In genomic region chr6:138086573-138087196, GRCh38 we compare ENCODE assay signal across 11 cellular contexts. TPM values are rescaled to one million over a fixed set of nuclear protein-coding genes. Genes with fewer than 3 reads are reported as not detected.
DNase-seq lines count a peak whose midpoint lies in the region; ATAC-seq and TF ChIP-seq lines count a peak whose summit lies in the region.
"Had no signal": no experiment of that assay in that cellular context is flagged by ENCODE, and none has a peak within 500 bp of the region (broad histone marks: within the 10 kb centered on the region; RNA-seq: fewer than 3 reads in every experiment).

No MANE protein-coding gene starts in this region.

- POLR2A ChIA-PET in CD4-positive, alpha-beta T cell (lab: Charles Lee): no interaction called here

- H3K27ac ChIP-seq in esophagus (ENCODE audit: low read depth in 2 of 2, low read length in 1 of 2): peak overlapping the region; percentile 81 to 89
- H3K27ac ChIP-seq in CD4-positive, alpha-beta T cell (ENCODE audit: low read depth, low read length): no peak overlapping the region
- H3K27ac ChIP-seq: thoracic aorta had no signal

- 35 to 37% methylated on average over 5 of the region's 5 CpGs for WGBS in esophagus, 2 donors

- no peaks in the 10 kb centered on the region for H3K36me3 Mint-ChIP-seq in CD4-positive, alpha-beta T cell (ENCODE audit: low read depth)
- H3K36me3 Mint-ChIP-seq: activated naive CD8-positive, alpha-beta T cell had no signal

- no peak for TF ChIP-seq CTCF in CD4-positive, alpha-beta T cell (IDR thresholded peaks at IDR 0.05)

- no peaks in the 10 kb centered on the region for H3K27me3 ChIP-seq in esophagus (ENCODE audit: control insufficient read depth in 1 of 2, insufficient read depth in 2 of 2, low read length in 2 of 2)
- H3K27me3 ChIP-seq in CD4-positive, alpha-beta T cell (ENCODE audit: control insufficient read depth, insufficient read depth, low read length): no peaks in the 10 kb centered on the region

- H3K9me3 Mint-ChIP-seq in CD4-positive, alpha-beta T cell: no peaks in the 10 kb centered on the region

- H3K4me3 ChIP-seq in esophagus (ENCODE audit: low read depth in 1 of 2, low read length in 2 of 2): no peak overlapping the region
- H3K4me3 ChIP-seq: thoracic aorta had no signal

- ATAC-seq in HG03460 (IDR thresholded peaks at IDR 0.05; ENCODE audit: unreplicated experiment): no peak
- ATAC-seq in CD4-positive, alpha-beta T cell (ENCODE audit: poor library complexity): no peak

- H3K4me1 ChIP-seq in esophagus (ENCODE audit: control insufficient read depth in 2 of 2, insufficient read depth in 2 of 2, low read length in 1 of 2): peaks cover 0 to 4% of the 10 kb centered on the region in 2 donors

- no peak overlapping the region for H3K4me3 Mint-ChIP-seq in CD4-positive, alpha-beta T cell
- H3K4me3 Mint-ChIP-seq: activated naive CD8-positive, alpha-beta T cell had no signal

- no peaks in the 10 kb centered on the region for H3K9me3 ChIP-seq in esophagus (ENCODE audit: control insufficient read depth in 2 of 2, insufficient read depth in 1 of 2, low read depth in 1 of 2, low read length in 1 of 2)
- no peaks in the 10 kb centered on the region for H3K9me3 ChIP-seq in CD4-positive, alpha-beta T cell (ENCODE audit: control insufficient read depth, low read length)
- H3K9me3 ChIP-seq: thoracic aorta had no signal

- intact Hi-C loops in CD4-positive, alpha-beta T cell (cut with DNase I, micrococcal nuclease): no loop called here
- intact Hi-C loops in cardiac septum (cut with DNase I): no loop called here

- H3K27me3 Mint-ChIP-seq in CD4-positive, alpha-beta T cell: peaks cover 31% of the 10 kb centered on the region

- no peak overlapping the region for H3K27ac Mint-ChIP-seq in CD4-positive, alpha-beta T cell
- H3K27ac Mint-ChIP-seq: activated naive CD8-positive, alpha-beta T cell had no signal

- CTCF ChIA-PET in CD4-positive, alpha-beta T cell (lab: Charles Lee): no interaction called here

- H3K36me3 ChIP-seq in esophagus (ENCODE audit: control insufficient read depth in 2 of 2, insufficient read depth in 2 of 2, low read length in 1 of 2): peaks cover 0 to 4% of the 10 kb centered on the region in 2 donors

- DNase-seq in HCEC 1CT: peak; percentile 45
- DNase-seq in NCI-H748 (lab: John Stamatoyannopoulos, UW; ENCODE audit: unreplicated experiment): peak; percentile 96
- peak; percentile 91 for DNase-seq in renal cortical epithelial cell (ENCODE audit: low read depth)
- DNase-seq in CD4-positive, alpha-beta T cell: no peak
- no peak for DNase-seq in cardiac septum (ENCODE audit: low spot score)
- no peak for DNase-seq in ecto neural progenitor cell (ENCODE audit: low spot score)
- DNase-seq: KG1 had no signal

- no peaks in the 10 kb centered on the region for H3K4me1 Mint-ChIP-seq in CD4-positive, alpha-beta T cell (ENCODE audit: low read depth)

RNA-seq across cellular contexts. Expression of gene PERP, which starts 20.5 kb away (rescaled TPM):
- polyA plus RNA-seq in esophagus: 100 to 1,000 TPM; 680 to 740 TPM
- total RNA-seq in renal cortical epithelial cell (44.5 and 49.8 TPM in 2 replicates), cardiac septum (59.3 TPM)
- total RNA-seq in CD4-positive, alpha-beta T cell: 1 to 10 TPM; 1.3 to 1.4 TPM

Comparison
In these comparisons a context has a peak if more than half of its experiments do, and no peak if none do; other contexts are left out.
1. DNase-seq: peak in HCEC 1CT (single experiment), NCI-H748 (single experiment) and renal cortical epithelial cell (single experiment); none in CD4-positive, alpha-beta T cell (0 of 10), cardiac septum (single experiment) and ecto neural progenitor cell (single experiment).
2. RNA of gene PERP, which starts 20.5 kb away (total RNA-seq): 59.3 TPM in cardiac septum (single experiment) and 44.5 to 49.8 TPM in renal cortical epithelial cell; 1.3 to 1.4 TPM in CD4-positive, alpha-beta T cell; every median in the first group is over 10 times any median in the second.